19 cellular contexts compared by ENCODE assay signal in the genomic region with DNA sequence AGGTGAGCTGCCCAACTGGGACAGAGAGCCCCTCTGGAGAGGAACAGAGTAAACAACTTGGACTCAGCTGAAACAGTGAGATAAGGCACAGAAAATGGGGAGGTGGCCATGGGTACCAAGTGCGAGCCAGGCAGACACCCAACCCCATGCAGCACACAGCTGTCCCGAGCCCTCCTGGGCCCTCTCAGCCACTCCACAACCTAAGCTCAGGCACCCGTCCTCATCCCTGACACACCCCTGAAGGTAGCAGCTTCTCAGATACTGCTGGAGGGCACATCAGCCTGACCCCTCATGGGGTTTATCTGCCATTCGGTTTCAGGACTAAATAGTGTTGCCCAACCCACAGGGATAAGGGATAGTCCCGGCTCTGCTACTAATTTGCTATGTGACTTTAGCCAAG. TPM values are rescaled to one million over a fixed set of nuclear protein-coding genes. Genes with fewer than 3 reads are reported as not detected.
DNase-seq lines count a peak whose midpoint lies in the region; ATAC-seq and TF ChIP-seq lines count a peak whose summit lies in the region.
"Had no signal": no experiment of that assay in that cellular context is flagged by ENCODE, and none has a peak within 500 bp of the region (broad histone marks: within the 10 kb centered on the region; RNA-seq: fewer than 3 reads in every experiment).

No MANE protein-coding gene starts in this region.

- H3K9me3 Mint-ChIP-seq in activated T-cell treated with anti-CD3 and anti-CD28 coated beads, Interleukin-2, amount 50 U/mL, for 24 hours = no peaks in the 10 kb centered on the region
- H3K9me3 Mint-ChIP-seq in activated T-cell treated with anti-CD3 and anti-CD28 coated beads, Interleukin-2, amount 50 U/mL, for 4 hours = no peaks in the 10 kb centered on the region
- H3K9me3 Mint-ChIP-seq in neural crest cell = no peaks in the 10 kb centered on the region
- no peaks in the 10 kb centered on the region for H3K9me3 Mint-ChIP-seq in stimulated activated effector memory CD8-positive, alpha-beta T cell treated with anti-CD3 and anti-CD28 coated beads, Interleukin-12 subunit alpha, Interleukin-12 subunit beta, amount 100 ng/mL, for 72 hours
- no peaks in the 10 kb centered on the region for H3K9me3 Mint-ChIP-seq in activated naive CD4-positive, alpha-beta T cell treated with anti-CD3 and anti-CD28 coated beads, Interleukin-2, amount 10 ng/mL, durations not matched to agents 7 days and 5 days
- H3K9me3 Mint-ChIP-seq in activated T-cell treated with anti-CD3 and anti-CD28 coated beads, Interleukin-2, amount 50 U/mL, for 72 hours = no peaks in the 10 kb centered on the region
- H3K9me3 Mint-ChIP-seq: CD8-positive, alpha-beta memory T cell had no signal

- DNase-seq in activated T-cell treated with anti-CD3 and anti-CD28 coated beads, Interleukin-2, amount 50 U/mL, for 24 hours = no peak
- no peak for DNase-seq in activated T-cell treated with anti-CD3 and anti-CD28 coated beads, Interleukin-2, amount 50 U/mL, for 4 hours
- no peak for DNase-seq in epithelial cell of prostate (ENCODE audit: low read depth, low spot score)
- DNase-seq in neural crest cell (ENCODE audit: low read depth, low spot score) = no peak
- no peak for DNase-seq in stimulated activated effector memory CD8-positive, alpha-beta T cell treated with anti-CD3 and anti-CD28 coated beads, Interleukin-12 subunit alpha, Interleukin-12 subunit beta, amount 100 ng/mL, for 72 hours (ENCODE audit: low spot score in 2 of 2)
- DNase-seq in NCI-H524 (lab: John Stamatoyannopoulos, UW) = no peak
- DNase-seq in activated naive CD4-positive, alpha-beta T cell treated with anti-CD3 and anti-CD28 coated beads, Interleukin-2, amount 10 ng/mL, durations not matched to agents 7 days and 5 days = no peak
- no peak for DNase-seq in activated T-cell treated with anti-CD3 and anti-CD28 coated beads, Interleukin-2, amount 50 U/mL, for 72 hours
- DNase-seq: Calu3, DMS153, NCI-H1105, NCI-H2029 treated with DMSO at 0.1 percent for 48 hours, NCI-H510A treated with DMSO at 0.1 percent for 48 hours, Right ventricle myocardium superior had no signal

- no peak for ATAC-seq in activated T-cell treated with anti-CD3 and anti-CD28 coated beads, Interleukin-2, amount 50 U/mL, for 4 hours
- ATAC-seq in stimulated activated effector memory CD8-positive, alpha-beta T cell treated with anti-CD3 and anti-CD28 coated beads, Interleukin-12 subunit alpha, Interleukin-12 subunit beta, amount 100 ng/mL, for 72 hours = no peak
- no peak for ATAC-seq in activated T-cell treated with anti-CD3 and anti-CD28 coated beads, Interleukin-2, amount 50 U/mL, for 72 hours (replicated peaks in 1 of 2)

- H3K36me3 Mint-ChIP-seq in activated T-cell treated with anti-CD3 and anti-CD28 coated beads, Interleukin-2, amount 50 U/mL, for 24 hours (ENCODE audit: low read depth) = peaks cover 51% of the 10 kb centered on the region
- peaks cover under 1% of the 10 kb centered on the region for H3K36me3 Mint-ChIP-seq in activated T-cell treated with anti-CD3 and anti-CD28 coated beads, Interleukin-2, amount 50 U/mL, for 4 hours (ENCODE audit: insufficient read depth)
- H3K36me3 Mint-ChIP-seq in neural crest cell (ENCODE audit: low read depth) = no peaks in the 10 kb centered on the region
- H3K36me3 Mint-ChIP-seq in stimulated activated effector memory CD8-positive, alpha-beta T cell treated with anti-CD3 and anti-CD28 coated beads, Interleukin-12 subunit alpha, Interleukin-12 subunit beta, amount 100 ng/mL, for 72 hours = peaks cover 27% of the 10 kb centered on the region
- H3K36me3 Mint-ChIP-seq in activated naive CD4-positive, alpha-beta T cell treated with anti-CD3 and anti-CD28 coated beads, Interleukin-2, amount 10 ng/mL, durations not matched to agents 7 days and 5 days = peaks cover 20% of the 10 kb centered on the region
- peaks cover 2% of the 10 kb centered on the region in 2 donors for H3K36me3 Mint-ChIP-seq in activated T-cell treated with anti-CD3 and anti-CD28 coated beads, Interleukin-2, amount 50 U/mL, for 72 hours (ENCODE audit: insufficient read depth in 2 of 2)

- peak overlapping the region; percentile 55 for H3K27ac Mint-ChIP-seq in activated T-cell treated with anti-CD3 and anti-CD28 coated beads, Interleukin-2, amount 50 U/mL, for 24 hours
- H3K27ac Mint-ChIP-seq in neural crest cell (ENCODE audit: unreplicated experiment) = no peak overlapping the region
- peak overlapping the region; percentile 64 for H3K27ac Mint-ChIP-seq in stimulated activated effector memory CD8-positive, alpha-beta T cell treated with anti-CD3 and anti-CD28 coated beads, Interleukin-12 subunit alpha, Interleukin-12 subunit beta, amount 100 ng/mL, for 72 hours
- H3K27ac Mint-ChIP-seq in activated naive CD4-positive, alpha-beta T cell treated with anti-CD3 and anti-CD28 coated beads, Interleukin-2, amount 10 ng/mL, durations not matched to agents 7 days and 5 days = no peak overlapping the region
- no peak overlapping the region for H3K27ac Mint-ChIP-seq in activated T-cell treated with anti-CD3 and anti-CD28 coated beads, Interleukin-2, amount 50 U/mL, for 72 hours

- no peak for TF ChIP-seq CTCF in neural crest cell (conservative IDR thresholded peaks at IDR 0.05)

- H3K4me3 Mint-ChIP-seq in activated T-cell treated with anti-CD3 and anti-CD28 coated beads, Interleukin-2, amount 50 U/mL, for 24 hours = no peak overlapping the region
- H3K4me3 Mint-ChIP-seq in activated T-cell treated with anti-CD3 and anti-CD28 coated beads, Interleukin-2, amount 50 U/mL, for 4 hours = no peak overlapping the region
- peak overlapping the region; percentile 63 for H3K4me3 Mint-ChIP-seq in neural crest cell
- H3K4me3 Mint-ChIP-seq in stimulated activated effector memory CD8-positive, alpha-beta T cell treated with anti-CD3 and anti-CD28 coated beads, Interleukin-12 subunit alpha, Interleukin-12 subunit beta, amount 100 ng/mL, for 72 hours = no peak overlapping the region
- no peak overlapping the region for H3K4me3 Mint-ChIP-seq in activated naive CD4-positive, alpha-beta T cell treated with anti-CD3 and anti-CD28 coated beads, Interleukin-2, amount 10 ng/mL, durations not matched to agents 7 days and 5 days
- no peak overlapping the region for H3K4me3 Mint-ChIP-seq in activated T-cell treated with anti-CD3 and anti-CD28 coated beads, Interleukin-2, amount 50 U/mL, for 72 hours

- peak overlapping the region; percentile 39 for H3K27ac ChIP-seq in epithelial cell of prostate
- H3K27ac ChIP-seq: 22Rv1, KMS-11 had no signal

- no peaks in the 10 kb centered on the region for H3K27me3 Mint-ChIP-seq in activated T-cell treated with anti-CD3 and anti-CD28 coated beads, Interleukin-2, amount 50 U/mL, for 24 hours
- no peaks in the 10 kb centered on the region for H3K27me3 Mint-ChIP-seq in activated T-cell treated with anti-CD3 and anti-CD28 coated beads, Interleukin-2, amount 50 U/mL, for 4 hours (ENCODE audit: low read depth)
- H3K27me3 Mint-ChIP-seq in neural crest cell (ENCODE audit: low read depth) = peaks cover 3% of the 10 kb centered on the region
- peaks cover 4% of the 10 kb centered on the region for H3K27me3 Mint-ChIP-seq in activated naive CD4-positive, alpha-beta T cell treated with anti-CD3 and anti-CD28 coated beads, Interleukin-2, amount 10 ng/mL, durations not matched to agents 7 days and 5 days
- no peaks in the 10 kb centered on the region for H3K27me3 Mint-ChIP-seq in activated T-cell treated with anti-CD3 and anti-CD28 coated beads, Interleukin-2, amount 50 U/mL, for 72 hours (ENCODE audit: low read depth)
- H3K27me3 Mint-ChIP-seq: CD8-positive, alpha-beta memory T cell had no signal

- CTCF ChIA-PET in activated naive CD4-positive, alpha-beta T cell treated with anti-CD3 and anti-CD28 coated beads, Interleukin-2, amount 10 ng/mL, durations not matched to agents 7 days and 5 days (lab: Charles Lee) = interaction anchor here (1.2 kb wide), 1 partner anchor 93 kb away, joined by 4 read pairs; no protein-coding TSS in a partner anchor

- peaks cover 15% of the 10 kb centered on the region for H3K4me1 Mint-ChIP-seq in activated T-cell treated with anti-CD3 and anti-CD28 coated beads, Interleukin-2, amount 50 U/mL, for 24 hours (ENCODE audit: low read depth)
- peaks cover 9% of the 10 kb centered on the region for H3K4me1 Mint-ChIP-seq in activated T-cell treated with anti-CD3 and anti-CD28 coated beads, Interleukin-2, amount 50 U/mL, for 4 hours (ENCODE audit: low read depth)
- H3K4me1 Mint-ChIP-seq in neural crest cell = peaks cover 13% of the 10 kb centered on the region
- peaks cover 19% of the 10 kb centered on the region for H3K4me1 Mint-ChIP-seq in stimulated activated effector memory CD8-positive, alpha-beta T cell treated with anti-CD3 and anti-CD28 coated beads, Interleukin-12 subunit alpha, Interleukin-12 subunit beta, amount 100 ng/mL, for 72 hours
- H3K4me1 Mint-ChIP-seq in activated naive CD4-positive, alpha-beta T cell treated with anti-CD3 and anti-CD28 coated beads, Interleukin-2, amount 10 ng/mL, durations not matched to agents 7 days and 5 days = peaks cover 14% of the 10 kb centered on the region
- H3K4me1 Mint-ChIP-seq in activated T-cell treated with anti-CD3 and anti-CD28 coated beads, Interleukin-2, amount 50 U/mL, for 72 hours (ENCODE audit: low read depth) = peaks cover 8% of the 10 kb centered on the region

RNA-seq across cellular contexts. Expression of gene GFOD2, which starts 4.8 kb away (rescaled TPM):
- 10 to 100 TPM; 17.3 to 22.0 (median 20.2) TPM for total RNA-seq in activated T-cell treated with anti-CD3 and anti-CD28 coated beads, Interleukin-2, amount 50 U/mL, for 4 hours
- total RNA-seq in neural crest cell = 33.8 and 34.3 TPM in 2 replicates
- total RNA-seq in activated T-cell treated with anti-CD3 and anti-CD28 coated beads, Interleukin-2, amount 50 U/mL, for 72 hours = 10 to 100 TPM; 11.3 to 11.6 TPM

RNA-seq across cellular contexts. Expression of gene C16orf86, which starts 57.3 kb away (rescaled TPM):
- under 1 TPM; 0.35 to 0.63 (median 0.46) TPM for total RNA-seq in activated T-cell treated with anti-CD3 and anti-CD28 coated beads, Interleukin-2, amount 50 U/mL, for 4 hours
- 1.7 and 2.0 TPM in 2 replicates for total RNA-seq in neural crest cell
- total RNA-seq in activated T-cell treated with anti-CD3 and anti-CD28 coated beads, Interleukin-2, amount 50 U/mL, for 72 hours = 1 to 10 TPM; 4.9 to 5.9 TPM
- total RNA-seq: G401, H4 had no signal

RNA-seq across cellular contexts. Expression of gene ENKD1, which starts 57.4 kb away (rescaled TPM):
- 10 to 100 TPM; 13.9 to 16.7 (median 14.1) TPM for total RNA-seq in activated T-cell treated with anti-CD3 and anti-CD28 coated beads, Interleukin-2, amount 50 U/mL, for 4 hours
- 23.3 and 24.5 TPM in 2 replicates for total RNA-seq in neural crest cell
- total RNA-seq in activated T-cell treated with anti-CD3 and anti-CD28 coated beads, Interleukin-2, amount 50 U/mL, for 72 hours = 10 to 100 TPM; 12.0 to 18.3 TPM

Comparison
In these comparisons a context has a peak if more than half of its experiments do, and no peak if none do; other contexts are left out.
1. H3K27ac Mint-ChIP-seq: peak in activated T-cell treated with anti-CD3 and anti-CD28 coated beads, Interleukin-2, amount 50 U/mL, for 24 hours (single experiment) and stimulated activated effector memory CD8-positive, alpha-beta T cell treated with anti-CD3 and anti-CD28 coated beads, Interleukin-12 subunit alpha, Interleukin-12 subunit beta, amount 100 ng/mL, for 72 hours (single experiment); none in neural crest cell (single experiment), activated naive CD4-positive, alpha-beta T cell treated with anti-CD3 and anti-CD28 coated beads, Interleukin-2, amount 10 ng/mL, durations not matched to agents 7 days and 5 days (single experiment) and activated T-cell treated with anti-CD3 and anti-CD28 coated beads, Interleukin-2, amount 50 U/mL, for 72 hours (single experiment).